Comparison of ENCODE assay signal across 5 cellular contexts in genomic region chr4:5404073-5404472, GRCh38.
"Had no signal": no experiment of that assay in that cellular context is flagged by ENCODE, and none has a peak within 500 bp of the region (broad histone marks: within the 10 kb centered on the region; RNA-seq: fewer than 3 reads in every experiment).

No MANE protein-coding gene starts in this region.

- DNase-seq: IMR-90, KBM-7 had no signal

- H3K4me3 ChIP-seq: K562 had no signal

- ATAC-seq: HepG2, K562 had no signal

- H3K27ac ChIP-seq: HL-60 had no signal
